In the genomic region with DNA sequence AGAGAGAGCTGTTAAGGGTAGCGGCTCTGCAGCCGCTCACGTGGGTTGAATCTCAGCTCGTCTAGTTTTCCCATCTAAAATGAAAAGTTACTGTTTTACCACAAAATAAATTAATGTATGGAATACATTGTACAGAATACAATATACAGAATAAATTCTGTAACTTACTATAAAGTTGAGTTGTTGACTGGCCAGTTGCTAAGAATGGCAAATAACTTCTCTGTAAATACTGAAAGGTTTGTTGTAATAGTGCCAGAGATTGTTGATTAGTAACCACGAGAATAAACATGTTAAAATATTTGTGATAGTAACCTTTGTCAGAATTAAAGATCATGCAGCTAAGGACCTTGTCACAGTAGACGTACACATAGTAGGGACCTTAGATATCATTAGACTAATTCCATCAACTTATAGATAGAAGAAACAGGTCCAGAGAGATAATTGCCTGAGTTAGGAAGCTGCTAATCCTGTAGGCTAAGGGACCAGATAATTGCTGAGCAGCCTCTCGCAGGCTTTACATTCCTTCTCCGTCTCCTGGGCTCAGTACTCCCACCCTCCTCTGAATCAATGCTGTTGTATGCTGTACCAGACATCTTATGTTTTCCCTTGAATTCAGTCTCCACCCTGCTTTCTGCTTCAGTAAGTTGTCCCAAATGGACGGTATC, we compare ENCODE assay signal across 8 cellular contexts. TPM values are rescaled to one million over a fixed set of nuclear protein-coding genes. Genes with fewer than 3 reads are reported as not detected.
A peak's percentile ranks its signal among the peaks of the same experiment; 100 is the strongest.
DNase-seq lines count a peak whose midpoint lies in the region; ATAC-seq and TF ChIP-seq lines count a peak whose summit lies in the region.

No MANE protein-coding gene starts in this region.

- DNase-seq in OCI-LY7 (ENCODE audit: low spot score) (no peak), erythroblast (lab: John Stamatoyannopoulos, UW) (no peak), prostate gland (ENCODE audit: low spot score) (no peak), NOMO-1 (lab: John Stamatoyannopoulos, UW; ENCODE audit: unreplicated experiment in 2 of 2) (no peak), head of caudate nucleus (no peak)

- intact Hi-C loops in OCI-LY7 (cut with micrococcal nuclease; ENCODE audit: unreplicated experiment), result no loop called here
- intact Hi-C loops in prostate gland (cut with DNase I), result no loop called here
- intact Hi-C loops in head of caudate nucleus (cut with DNase I), result loop anchor here (2.0 kb wide), 1 partner anchor 25 kb away; a partner anchor contains a TSS

- no peaks in the 10 kb centered on the region for H4K20me1 ChIP-seq in OCI-LY7 (ENCODE audit: insufficient read depth, low read length)

- H3K36me3 ChIP-seq in OCI-LY7 (ENCODE audit: insufficient read depth, low read length) (peaks cover under 1% of the 10 kb centered on the region; the same call in 1 of the 2 replicates), prostate gland (no peaks in the 10 kb centered on the region)

- no peaks in the 10 kb centered on the region for H3K9me3 ChIP-seq in OCI-LY7 (ENCODE audit: low read length)
- no peaks in the 10 kb centered on the region for H3K9me3 ChIP-seq in prostate gland

- peaks cover 35% of the 10 kb centered on the region for H3K79me2 ChIP-seq in OCI-LY7 (ENCODE audit: insufficient read depth, low read depth, low read length)

- H3K4me1 ChIP-seq in OCI-LY7 (ENCODE audit: insufficient read depth, low read length, poor library complexity, severe bottlenecking), result peaks cover 38% of the 10 kb centered on the region
- no peaks in the 10 kb centered on the region for H3K4me1 ChIP-seq in prostate gland (replicated peaks)

- TF ChIP-seq CTCF in OCI-LY7 (conservative IDR thresholded peaks at IDR 0.05; ENCODE audit: low read length) (no peak), prostate gland (IDR thresholded peaks at IDR 0.05) (no peak)

- H3K4me3 ChIP-seq in GM08714 (ENCODE audit: low read length) (peak overlapping the region; percentile 94), OCI-LY7 (ENCODE audit: low read depth, low read length, poor library complexity, severe bottlenecking) (peak overlapping the region; percentile 95), prostate gland (peak overlapping the region; percentile 50 to 52)

- peak overlapping the region; percentile 53; the same call in 1 of the 2 replicates for H2AFZ ChIP-seq in OCI-LY7 (ENCODE audit: low read length)

- H3K4me2 ChIP-seq in OCI-LY7 (ENCODE audit: low read length), result peak overlapping the region; percentile 99

- POLR2A ChIA-PET in OCI-LY7 (lab: Charles Lee), result interaction anchor here (0.6 to 6.3 kb wide), 4 partner anchors 16 to 56 kb away, joined by 3 to 71 read pairs (median 7); a partner anchor contains a TSS

- peak; percentile 9 for TF ChIP-seq POLR2A in erythroblast (IDR thresholded peaks at IDR 0.05; ENCODE audit: low read length)
- TF ChIP-seq POLR2A in prostate gland (IDR thresholded peaks at IDR 0.05), result no peak

- ATAC-seq in GM21367 (IDR thresholded peaks at IDR 0.05; ENCODE audit: unreplicated experiment) (no peak), GM18861 (IDR thresholded peaks at IDR 0.05; ENCODE audit: unreplicated experiment) (no peak)

- peak overlapping the region; percentile 95 for H3K27ac ChIP-seq in OCI-LY7 (ENCODE audit: low read depth, low read length, poor library complexity, severe bottlenecking)
- peak overlapping the region; percentile 85 to 86 for H3K27ac ChIP-seq in prostate gland

- WGBS in prostate gland, result 20% methylated on average over 9 of the region's 9 CpGs

- CTCF ChIA-PET in OCI-LY7 (lab: Charles Lee; ENCODE audit: unreplicated experiment), result no interaction called here

- BruUV-seq in OCI-LY7 (replicated peaks; lab: Mats Ljungman, UMichigan), result no TSS peak

- H3K9me2 ChIP-seq in OCI-LY7 (ENCODE audit: insufficient read depth, low read length), result no peaks in the 10 kb centered on the region

- no peaks in the 10 kb centered on the region for H3K27me3 ChIP-seq in prostate gland (replicated peaks; ENCODE audit: insufficient read depth)

RNA-seq across cellular contexts. Expression of a gene that starts 0.6 kb away (rescaled TPM):
- total RNA-seq in OCI-LY7 (2014; rRNA removed; shearing (Covaris generic)), result 13.6 and 18.6 TPM in 2 replicates
- 36.7 and 44.0 TPM in 2 replicates for total RNA-seq in OCI-LY7 (2022)
- 1 to 10 TPM; 5.9 to 7.3 TPM for total RNA-seq in prostate gland

RNA-seq across cellular contexts. Expression of a gene that starts 4.9 kb away (rescaled TPM):
- 65.2 and 66.9 TPM in 2 replicates for total RNA-seq in OCI-LY7 (2014; rRNA removed; shearing (Covaris generic))
- total RNA-seq in OCI-LY7 (2022) (106 and 109 TPM in 2 replicates), prostate gland (10 to 100 TPM; 12.2 to 21.9 TPM)

RNA-seq across cellular contexts. Expression of a gene that starts 18.5 kb away (rescaled TPM):
- total RNA-seq in OCI-LY7 (2014; rRNA removed; shearing (Covaris generic)), result 27.1 and 30.5 TPM in 2 replicates
- total RNA-seq in OCI-LY7 (2022) (32.1 and 37.5 TPM in 2 replicates), prostate gland (10 to 100 TPM; 26.4 to 41.0 TPM)

RNA-seq across cellular contexts. Expression of a gene that starts 25.7 kb away (rescaled TPM):
- total RNA-seq in OCI-LY7 (2014; rRNA removed; shearing (Covaris generic)), result 35.0 and 41.6 TPM in 2 replicates
- total RNA-seq in OCI-LY7 (2022), result 107 and 133 TPM in 2 replicates
- 10 to 100 TPM; 20.5 to 26.3 TPM for total RNA-seq in prostate gland

RNA-seq across cellular contexts. Expression of a gene that starts 28.8 kb away (rescaled TPM):
- total RNA-seq in OCI-LY7 (2014; rRNA removed; shearing (Covaris generic)), result 1,287 and 1,346 TPM in 2 replicates
- total RNA-seq in OCI-LY7 (2022), result 1,244 and 1,350 TPM in 2 replicates
- total RNA-seq in prostate gland, result 100 to 1,000 TPM; 196 to 270 TPM
